In genomic region chr1:109695138-109695537, GRCh38 we compare ENCODE assay signal across 2 cellular contexts. TPM values are rescaled to one million over a fixed set of nuclear protein-coding genes. Genes with fewer than 3 reads are reported as not detected.
"Had no signal": no experiment of that assay in that cellular context is flagged by ENCODE, and none has a peak within 500 bp of the region (broad histone marks: within the 10 kb centered on the region; RNA-seq: fewer than 3 reads in every experiment).

No MANE protein-coding gene starts in this region.

RNA-seq across cellular contexts. Expression of gene GSTM1, which starts 7.5 kb away (rescaled TPM):
- total RNA-seq: G401 had no signal

RNA-seq across cellular contexts. Expression of gene GSTM3, which starts 45.7 kb away (rescaled TPM):
- total RNA-seq: GM12878 had no signal
- polyA plus RNA-seq: GM12878 had no signal
